Comparison of ENCODE assay signal across 11 cellular contexts in the genomic region with DNA sequence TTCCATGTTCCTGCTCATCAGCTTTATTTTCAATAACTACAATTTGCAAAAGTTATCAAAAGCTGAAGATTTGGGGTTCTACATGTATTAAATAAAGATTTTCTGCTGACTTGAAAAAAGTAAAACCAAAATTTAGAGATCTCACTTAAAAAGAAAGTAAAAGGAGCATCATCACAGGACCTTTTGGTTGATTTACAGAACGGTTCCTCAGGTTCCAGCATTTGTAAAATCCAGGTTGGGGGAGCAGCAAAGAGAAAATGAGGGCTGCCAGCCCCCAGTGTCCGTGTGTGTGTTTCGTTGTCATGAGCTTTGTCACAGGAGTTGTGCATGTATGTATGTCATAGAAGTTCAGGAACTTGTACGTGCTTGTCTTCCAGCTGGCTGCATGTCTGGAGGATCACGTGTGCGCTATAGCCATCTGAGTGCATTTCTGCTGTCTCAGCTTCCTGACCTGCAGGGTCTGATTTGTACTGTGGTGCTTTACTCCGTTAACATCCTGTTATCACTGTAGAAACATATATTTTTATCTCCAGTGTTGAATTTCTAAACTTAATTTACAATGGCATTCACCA. TPM values are rescaled to one million over a fixed set of nuclear protein-coding genes. Genes with fewer than 3 reads are reported as not detected.
DNase-seq lines count a peak whose midpoint lies in the region; ATAC-seq lines count a peak whose summit lies in the region.
"Had no signal": no experiment of that assay in that cellular context is flagged by ENCODE, and none has a peak within 500 bp of the region (broad histone marks: within the 10 kb centered on the region; RNA-seq: fewer than 3 reads in every experiment).

No MANE protein-coding gene starts in this region.

- no peaks in the 10 kb centered on the region for H3K36me3 ChIP-seq in CD4-positive, alpha-beta memory T cell (ENCODE audit: insufficient read depth, low read length)
- H3K36me3 ChIP-seq: suprapubic skin had no signal

- ATAC-seq in left lobe of liver (peak; percentile 25), HG03159 (IDR thresholded peaks at IDR 0.05; ENCODE audit: unreplicated experiment) (no peak), HG03565 (IDR thresholded peaks at IDR 0.05; ENCODE audit: unreplicated experiment) (no peak)
- no peak for ATAC-seq in stimulated activated memory B cell treated with anti-CD40 and anti-IgM and Interleukin-4, amounts not matched to agents 10 μg/mL and 1 μg/mL and 100 μg/mL, for 72 hours

- H3K4me3 Mint-ChIP-seq in CD4-positive, alpha-beta memory T cell: peak overlapping the region; percentile 64 to 74 (median 71)
- H3K4me3 Mint-ChIP-seq in activated naive CD8-positive, alpha-beta T cell: peak overlapping the region; percentile 21
- no peak overlapping the region for H3K4me3 Mint-ChIP-seq in stimulated activated memory B cell treated with anti-CD40 and anti-IgM and Interleukin-4, amounts not matched to agents 10 μg/mL and 1 μg/mL and 100 μg/mL, for 72 hours
- H3K4me3 Mint-ChIP-seq: activated B cell treated with CpG ODN at 0.5 μM for 24 hours had no signal

- no peaks in the 10 kb centered on the region for H3K9me3 ChIP-seq in CD4-positive, alpha-beta memory T cell (ENCODE audit: control insufficient read depth in 1 of 2, low read length in 2 of 2)
- H3K9me3 ChIP-seq: suprapubic skin had no signal

- no peaks in the 10 kb centered on the region for H3K36me3 Mint-ChIP-seq in CD4-positive, alpha-beta memory T cell
- no peaks in the 10 kb centered on the region for H3K36me3 Mint-ChIP-seq in activated naive CD8-positive, alpha-beta T cell
- no peaks in the 10 kb centered on the region for H3K36me3 Mint-ChIP-seq in stimulated activated memory B cell treated with anti-CD40 and anti-IgM and Interleukin-4, amounts not matched to agents 10 μg/mL and 1 μg/mL and 100 μg/mL, for 72 hours

- no peak overlapping the region for H3K4me3 ChIP-seq in CD4-positive, alpha-beta memory T cell (ENCODE audit: low read length in 2 of 2)
- H3K4me3 ChIP-seq: suprapubic skin had no signal

- no peaks in the 10 kb centered on the region for H3K27me3 ChIP-seq in CD4-positive, alpha-beta memory T cell (ENCODE audit: insufficient read depth, low read length)

- H3K4me1 Mint-ChIP-seq in CD4-positive, alpha-beta memory T cell: peaks cover 4 to 7% (median 5%) of the 10 kb centered on the region in 4 donors
- peaks cover 8% of the 10 kb centered on the region for H3K4me1 Mint-ChIP-seq in activated naive CD8-positive, alpha-beta T cell (ENCODE audit: low read depth)
- H3K4me1 Mint-ChIP-seq in stimulated activated memory B cell treated with anti-CD40 and anti-IgM and Interleukin-4, amounts not matched to agents 10 μg/mL and 1 μg/mL and 100 μg/mL, for 72 hours: peaks cover 20% of the 10 kb centered on the region

- POLR2A ChIA-PET in CD4-positive, alpha-beta memory T cell (lab: Charles Lee; ENCODE audit: partially characterized antibody): interaction anchor here (1.0 kb wide), 1 partner anchor 85 kb away, joined by 3 read pairs; no protein-coding TSS in a partner anchor

- H3K4me1 ChIP-seq in CD4-positive, alpha-beta memory T cell (ENCODE audit: insufficient read depth, low read length): no peaks in the 10 kb centered on the region
- H3K4me1 ChIP-seq: suprapubic skin had no signal

- peaks cover 5 to 7% of the 10 kb centered on the region in 2 donors for H3K27me3 Mint-ChIP-seq in CD4-positive, alpha-beta memory T cell
- H3K27me3 Mint-ChIP-seq in activated naive CD8-positive, alpha-beta T cell: no peaks in the 10 kb centered on the region
- peaks cover 82% of the 10 kb centered on the region for H3K27me3 Mint-ChIP-seq in stimulated activated memory B cell treated with anti-CD40 and anti-IgM and Interleukin-4, amounts not matched to agents 10 μg/mL and 1 μg/mL and 100 μg/mL, for 72 hours

- intact Hi-C loops in CD4-positive, alpha-beta memory T cell (cut with micrococcal nuclease): no loop called here

- CTCF ChIA-PET in CD4-positive, alpha-beta memory T cell (lab: Charles Lee; ENCODE audit: partially characterized antibody): no interaction called here

- H3K27ac Mint-ChIP-seq in CD4-positive, alpha-beta memory T cell: peak overlapping the region in 4 of 7 donors; percentile 47 to 60 (median 52)
- H3K27ac Mint-ChIP-seq in activated naive CD8-positive, alpha-beta T cell: no peak overlapping the region
- no peak overlapping the region for H3K27ac Mint-ChIP-seq in stimulated activated memory B cell treated with anti-CD40 and anti-IgM and Interleukin-4, amounts not matched to agents 10 μg/mL and 1 μg/mL and 100 μg/mL, for 72 hours
- H3K27ac Mint-ChIP-seq: activated B cell treated with CpG ODN at 0.5 μM for 24 hours had no signal

- DNase-seq in CD4-positive, alpha-beta memory T cell: peak in 1 of 5 donors; percentile 2
- DNase-seq in GM19238 (ENCODE audit: insufficient read length, low spot score) (peak; percentile 51), left lobe of liver (ENCODE audit: low spot score) (no peak), NCI-H524 (lab: John Stamatoyannopoulos, UW) (no peak)
- DNase-seq: activated B cell treated with CpG ODN at 0.5 μM for 24 hours had no signal

- no peaks in the 10 kb centered on the region for H3K9me3 Mint-ChIP-seq in CD4-positive, alpha-beta memory T cell
- no peaks in the 10 kb centered on the region for H3K9me3 Mint-ChIP-seq in activated naive CD8-positive, alpha-beta T cell (ENCODE audit: low read depth)
- no peaks in the 10 kb centered on the region for H3K9me3 Mint-ChIP-seq in stimulated activated memory B cell treated with anti-CD40 and anti-IgM and Interleukin-4, amounts not matched to agents 10 μg/mL and 1 μg/mL and 100 μg/mL, for 72 hours
- H3K9me3 Mint-ChIP-seq: activated B cell treated with CpG ODN at 0.5 μM for 24 hours had no signal

- H3K27ac ChIP-seq in CD4-positive, alpha-beta memory T cell (ENCODE audit: low read depth, low read length): no peak overlapping the region
- H3K27ac ChIP-seq: suprapubic skin had no signal

RNA-seq across cellular contexts. Expression of gene MOV10L1, which starts 15.8 kb away (rescaled TPM):
- total RNA-seq in CD4-positive, alpha-beta memory T cell: not detected
- not detected for polyA plus RNA-seq in CD4-positive, alpha-beta memory T cell
- not detected for total RNA-seq in left lobe of liver
- total RNA-seq: activated B cell treated with CpG ODN at 0.5 μM for 24 hours had no signal

RNA-seq across cellular contexts. Expression of gene MLC1, which starts 20.4 kb away (rescaled TPM):
- not detected for total RNA-seq in CD4-positive, alpha-beta memory T cell
- polyA plus RNA-seq in CD4-positive, alpha-beta memory T cell: under 1 TPM in 1 of 2 donors, not detected in 1; 0.28 TPM
- total RNA-seq in left lobe of liver: not detected
- total RNA-seq: activated B cell treated with CpG ODN at 0.5 μM for 24 hours had no signal

RNA-seq across cellular contexts. Expression of gene TTLL8, which starts 47.5 kb away (rescaled TPM):
- not detected for total RNA-seq in CD4-positive, alpha-beta memory T cell
- polyA plus RNA-seq in CD4-positive, alpha-beta memory T cell: not detected
- total RNA-seq in left lobe of liver: not detected
- total RNA-seq: activated B cell treated with CpG ODN at 0.5 μM for 24 hours, liver, suprapubic skin had no signal
- polyA plus RNA-seq: liver had no signal

Comparison
In these comparisons a context has a peak if more than half of its experiments do, and no peak if none do; other contexts are left out.
1. H3K27ac Mint-ChIP-seq: peak in CD4-positive, alpha-beta memory T cell (4 of 7); none in activated naive CD8-positive, alpha-beta T cell (single experiment) and stimulated activated memory B cell treated with anti-CD40 and anti-IgM and Interleukin-4, amounts not matched to agents 10 μg/mL and 1 μg/mL and 100 μg/mL, for 72 hours (single experiment).